ENCODE assay signal across 14 cellular contexts in the genomic region with DNA sequence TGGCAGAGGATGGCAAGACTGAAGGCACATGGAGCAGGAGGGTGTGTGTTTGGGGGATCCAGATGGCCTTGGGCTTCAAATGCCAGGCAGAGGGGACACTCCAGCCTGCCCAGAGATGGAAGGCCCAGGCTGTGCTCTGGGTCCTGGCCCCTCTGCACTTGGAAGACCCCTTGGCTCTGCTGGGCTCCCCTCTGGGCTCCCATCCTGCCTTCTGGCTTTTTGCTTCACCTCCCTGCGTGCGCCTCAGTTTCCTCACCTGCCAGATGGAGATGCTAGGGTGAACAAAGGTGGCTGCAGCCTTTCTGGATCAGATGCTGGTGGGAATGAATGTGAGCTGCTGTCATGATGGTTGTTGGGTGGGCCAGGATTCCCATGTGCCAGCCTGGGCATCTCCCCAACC. TPM values are rescaled to one million over a fixed set of nuclear protein-coding genes. Genes with fewer than 3 reads are reported as not detected.
DNase-seq lines count a peak whose midpoint lies in the region; ATAC-seq and TF ChIP-seq lines count a peak whose summit lies in the region.
"Had no signal": no experiment of that assay in that cellular context is flagged by ENCODE, and none has a peak within 500 bp of the region (broad histone marks: within the 10 kb centered on the region; RNA-seq: fewer than 3 reads in every experiment).

No MANE protein-coding gene starts in this region.

- H3K27ac ChIP-seq in esophagus muscularis mucosa (replicated peaks in 1 of 4) = peak overlapping the region in 3 of 4 donors; percentile 78 to 85 (median 84)
- H3K27ac ChIP-seq in thymus (ENCODE audit: low read depth) = peak overlapping the region; percentile 25
- no peak overlapping the region for H3K27ac ChIP-seq in PC-9

- no peaks in the 10 kb centered on the region for H4K20me1 ChIP-seq in PC-9 (ENCODE audit: insufficient read depth)

- WGBS in esophagus muscularis mucosa = no CpG with 5 or more reads among the region's 2 CpGs
- WGBS in thymus = 100% methylated on average over 2 of the region's 2 CpGs

- no peaks in the 10 kb centered on the region for H3K9me3 Mint-ChIP-seq in activated T-cell treated with anti-CD3 and anti-CD28 coated beads, Interleukin-2, amount 50 U/mL, for 4 hours
- no peaks in the 10 kb centered on the region for H3K9me3 Mint-ChIP-seq in activated CD8-positive, alpha-beta T cell treated with anti-CD3 and anti-CD28 coated beads for 36 hours

- H3K4me1 ChIP-seq in esophagus muscularis mucosa (peaks cover 70 to 74% (median 74%) of the 10 kb centered on the region in 4 donors), thymus (ENCODE audit: control insufficient read depth, insufficient read depth, low read length) (peaks cover 45% of the 10 kb centered on the region), PC-9 (replicated peaks; ENCODE audit: insufficient read depth) (no peaks in the 10 kb centered on the region)

- no peaks in the 10 kb centered on the region for H3K27me3 Mint-ChIP-seq in activated T-cell treated with anti-CD3 and anti-CD28 coated beads, Interleukin-2, amount 50 U/mL, for 4 hours (ENCODE audit: low read depth)
- no peaks in the 10 kb centered on the region for H3K27me3 Mint-ChIP-seq in activated CD8-positive, alpha-beta T cell treated with anti-CD3 and anti-CD28 coated beads for 36 hours

- intact Hi-C loops in activated CD8-positive, alpha-beta T cell treated with anti-CD3 and anti-CD28 coated beads for 36 hours (cut with micrococcal nuclease) = no loop called here
- intact Hi-C loops in esophagus muscularis mucosa (cut with DNase I) = loop anchor here (10.0 kb wide), 1 partner anchor 64 kb away; no protein-coding TSS in a partner anchor
- intact Hi-C loops in PC-9 (cut with micrococcal nuclease; ENCODE audit: unreplicated experiment) = loop anchor here (10.0 kb wide), 1 partner anchor 266 kb away; no protein-coding TSS in a partner anchor

- no TSS peak for BruUV-seq in PC-9 (replicated peaks; lab: Mats Ljungman, UMichigan)

- H3K36me3 ChIP-seq in esophagus muscularis mucosa (peaks cover 0 to 9% (median 6%) of the 10 kb centered on the region in 4 donors), thymus (ENCODE audit: control insufficient read depth, insufficient read depth) (peaks cover 21% of the 10 kb centered on the region), PC-9 (ENCODE audit: low read depth) (no peaks in the 10 kb centered on the region)

- DNase-seq in activated T-cell treated with anti-CD3 and anti-CD28 coated beads, Interleukin-2, amount 50 U/mL, for 4 hours = no peak
- DNase-seq in activated T-cell treated with anti-CD3 and anti-CD28 coated beads for 4 hours = no peak
- DNase-seq in activated CD8-positive, alpha-beta T cell treated with anti-CD3 and anti-CD28 coated beads for 36 hours = no peak
- no peak for DNase-seq in esophagus muscularis mucosa (ENCODE audit: extremely low spot score)
- no peak for DNase-seq in PC-9
- DNase-seq in NOMO-1 treated with dmso at 0.1 percent for 144 hours (lab: John Stamatoyannopoulos, UW; ENCODE audit: unreplicated experiment) = no peak
- DNase-seq in cerebellar cortex (ENCODE audit: low spot score) = no peak
- DNase-seq: activated CD4-positive, alpha-beta T cell treated with anti-CD3 and anti-CD28 coated beads for 1 hour; activated effector memory CD4-positive, alpha-beta T cell treated with anti-CD3 and anti-CD28 coated beads, Interleukin-2, amount 50 U/mL, for 16 hours; NCI-H1105; stomach had no signal

- peaks cover 11% of the 10 kb centered on the region; the same call in 1 of the 2 replicates for H3F3A ChIP-seq in PC-9 (ENCODE audit: insufficient read depth, low read depth)

- no peak overlapping the region for H2AFZ ChIP-seq in PC-9

- peak overlapping the region; percentile 92 for H3K27ac Mint-ChIP-seq in activated CD8-positive, alpha-beta T cell treated with anti-CD3 and anti-CD28 coated beads for 36 hours

- no peak for ATAC-seq in activated T-cell treated with anti-CD3 and anti-CD28 coated beads, Interleukin-2, amount 50 U/mL, for 4 hours
- ATAC-seq in activated CD8-positive, alpha-beta T cell treated with anti-CD3 and anti-CD28 coated beads for 36 hours = no peak
- ATAC-seq: heart left ventricle, right cardiac atrium had no signal

- peaks cover 66% of the 10 kb centered on the region for H3K4me1 Mint-ChIP-seq in activated T-cell treated with anti-CD3 and anti-CD28 coated beads, Interleukin-2, amount 50 U/mL, for 4 hours (ENCODE audit: low read depth)
- H3K4me1 Mint-ChIP-seq in activated CD8-positive, alpha-beta T cell treated with anti-CD3 and anti-CD28 coated beads for 36 hours (ENCODE audit: low read depth) = peaks cover 64% of the 10 kb centered on the region

- no peaks in the 10 kb centered on the region for H3K79me2 ChIP-seq in PC-9 (ENCODE audit: low read depth)

- no peak for TF ChIP-seq POLR2A in esophagus muscularis mucosa (IDR thresholded peaks at IDR 0.05; ENCODE audit: low read depth)

- TF ChIP-seq CTCF in activated CD8-positive, alpha-beta T cell treated with anti-CD3 and anti-CD28 coated beads for 36 hours (IDR thresholded peaks at IDR 0.05) = no peak
- TF ChIP-seq CTCF in esophagus muscularis mucosa (IDR thresholded peaks at IDR 0.05) = no peak
- TF ChIP-seq CTCF in PC-9 (conservative IDR thresholded peaks at IDR 0.05) = no peak

- POLR2A ChIA-PET in activated CD8-positive, alpha-beta T cell treated with anti-CD3 and anti-CD28 coated beads for 36 hours (lab: Charles Lee) = no interaction called here
- POLR2A ChIA-PET in PC-9 (lab: Charles Lee; ENCODE audit: unreplicated experiment) = no interaction called here

- H3K4me3 ChIP-seq in esophagus muscularis mucosa (no peak overlapping the region), thymus (ENCODE audit: low read length) (no peak overlapping the region), PC-9 (no peak overlapping the region)

- TF ChIP-seq EP300 in esophagus muscularis mucosa (IDR thresholded peaks at IDR 0.05) = no peak

- H3K4me3 Mint-ChIP-seq in activated T-cell treated with anti-CD3 and anti-CD28 coated beads, Interleukin-2, amount 50 U/mL, for 4 hours = peak overlapping the region; percentile 38
- H3K4me3 Mint-ChIP-seq in activated CD8-positive, alpha-beta T cell treated with anti-CD3 and anti-CD28 coated beads for 36 hours = peak overlapping the region; percentile 77

- H3K36me3 Mint-ChIP-seq in activated T-cell treated with anti-CD3 and anti-CD28 coated beads, Interleukin-2, amount 50 U/mL, for 4 hours (ENCODE audit: insufficient read depth) = peaks cover 6% of the 10 kb centered on the region
- H3K36me3 Mint-ChIP-seq in activated CD8-positive, alpha-beta T cell treated with anti-CD3 and anti-CD28 coated beads for 36 hours (ENCODE audit: low read depth) = peaks cover 4% of the 10 kb centered on the region

- CTCF ChIA-PET in activated CD8-positive, alpha-beta T cell treated with anti-CD3 and anti-CD28 coated beads for 36 hours (lab: Charles Lee) = no interaction called here
- CTCF ChIA-PET in PC-9 (lab: Charles Lee) = no interaction called here

- H3K27me3 ChIP-seq in esophagus muscularis mucosa (no peaks in the 10 kb centered on the region), thymus (ENCODE audit: control insufficient read depth, insufficient read depth) (no peaks in the 10 kb centered on the region), PC-9 (ENCODE audit: insufficient read depth, low read depth) (no peaks in the 10 kb centered on the region)
- H3K27me3 ChIP-seq: heart left ventricle, stomach had no signal

- no peak overlapping the region for H3K4me2 ChIP-seq in PC-9

- no peaks in the 10 kb centered on the region for H3K9me3 ChIP-seq in esophagus muscularis mucosa
- H3K9me3 ChIP-seq in thymus (ENCODE audit: control insufficient read depth) = no peaks in the 10 kb centered on the region
- H3K9me3 ChIP-seq in PC-9 (ENCODE audit: insufficient read depth, low read depth) = no peaks in the 10 kb centered on the region
- H3K9me3 ChIP-seq: heart left ventricle, stomach had no signal

- H3K9me2 ChIP-seq in PC-9 (ENCODE audit: insufficient read depth) = no peaks in the 10 kb centered on the region

RNA-seq across cellular contexts. Expression of gene SNN, which starts 3.0 kb away (rescaled TPM):
- total RNA-seq in activated T-cell treated with anti-CD3 and anti-CD28 coated beads, Interleukin-2, amount 50 U/mL, for 4 hours = 1 to 10 TPM; 6.5 to 8.3 (median 7.6) TPM
- 1 to 10 TPM; 8.2 to 9.5 TPM for total RNA-seq in activated CD8-positive, alpha-beta T cell treated with anti-CD3 and anti-CD28 coated beads for 36 hours
- 10 to 100 TPM; 30.7 to 66.9 (median 33.6) TPM for total RNA-seq in esophagus muscularis mucosa
- 21.6 TPM for polyA plus RNA-seq in thymus
- total RNA-seq in PC-9 (2021) = 12.6 and 17.0 TPM in 2 replicates
